ENCODE assay signal across 24 cellular contexts in genomic region chr2:177031435-177032222, GRCh38.
A peak's percentile ranks its signal among the peaks of the same experiment; 100 is the strongest.
DNase-seq lines count a peak whose midpoint lies in the region; ATAC-seq and TF ChIP-seq lines count a peak whose summit lies in the region.
"Had no signal": no experiment of that assay in that cellular context is flagged by ENCODE, and none has a peak within 500 bp of the region (broad histone marks: within the 10 kb centered on the region; RNA-seq: fewer than 3 reads in every experiment).

No MANE protein-coding gene starts in this region.

- H3K27ac ChIP-seq in gastroesophageal sphincter, result no peak overlapping the region
- H3K27ac ChIP-seq: ascending aorta, prostate gland, stomach, upper lobe of left lung had no signal

- 20 to 56% methylated on average over 1 to 4 of the region's 4 CpGs for WGBS in gastroesophageal sphincter (ENCODE audit: low coverage in 1 of 2), 2 donors

- H3K27me3 Mint-ChIP-seq in brain, result peaks cover 4% of the 10 kb centered on the region
- H3K27me3 Mint-ChIP-seq in Calu3 (ENCODE audit: unreplicated experiment), result peaks cover 75% of the 10 kb centered on the region

- peak overlapping the region; percentile 61 to 98 (median 91) for H3K27ac Mint-ChIP-seq in brain
- H3K27ac Mint-ChIP-seq in Calu3 (ENCODE audit: unreplicated experiment), result no peak overlapping the region
- H3K27ac Mint-ChIP-seq: activated CD4-positive, alpha-beta memory T cell treated with anti-CD3 and anti-CD28 coated beads, Interleukin-2, amount 10 ng/mL, durations not matched to agents 7 days and 5 days; CD8-positive, alpha-beta memory T cell; endodermal cell; natural killer cell treated with Interleukin-12 subunit alpha and Interleukin-12 subunit beta and Interleukin-15 and Interleukin-18, amount 100 ng/mL, for 72 hours had no signal

- H3K9me3 Mint-ChIP-seq in brain (peaks cover 0 to 3% (median 0%) of the 10 kb centered on the region in 5 experiments), Calu3 (ENCODE audit: low read depth, unreplicated experiment) (no peaks in the 10 kb centered on the region)
- H3K9me3 Mint-ChIP-seq: activated CD4-positive, alpha-beta memory T cell treated with anti-CD3 and anti-CD28 coated beads, Interleukin-2, amount 10 ng/mL, durations not matched to agents 7 days and 5 days; CD8-positive, alpha-beta memory T cell; endodermal cell; natural killer cell treated with Interleukin-12 subunit alpha and Interleukin-12 subunit beta and Interleukin-15 and Interleukin-18, amount 100 ng/mL, for 72 hours had no signal

- ATAC-seq in gastroesophageal sphincter, result no peak
- ATAC-seq: left colon; natural killer cell treated with Interleukin-12 subunit alpha and Interleukin-12 subunit beta and Interleukin-15 and Interleukin-18, amount 100 ng/mL, for 72 hours; Right ventricle myocardium inferior had no signal

- no peaks in the 10 kb centered on the region for H3K9me3 ChIP-seq in gastroesophageal sphincter
- H3K9me3 ChIP-seq: ascending aorta, prostate gland, stomach, upper lobe of left lung had no signal

- peak; percentile 62 for DNase-seq in D341Med (ENCODE audit: low spot score)
- peak; percentile 64 for DNase-seq in NCI-H1092 (lab: John Stamatoyannopoulos, UW)
- peak; percentile 44 for DNase-seq in NCI-H345 treated with DMSO at 0.1 percent for 48 hours (lab: John Stamatoyannopoulos, UW; ENCODE audit: unreplicated experiment)
- no peak for DNase-seq in activated T-cell treated with anti-CD3 and anti-CD28 coated beads for 4 hours
- DNase-seq in Calu3, result no peak
- no peak for DNase-seq in NK-92 (lab: John Stamatoyannopoulos, UW; ENCODE audit: unreplicated experiment)
- DNase-seq: activated CD4-positive, alpha-beta memory T cell treated with anti-CD3 and anti-CD28 coated beads, Interleukin-2, amount 10 ng/mL, durations not matched to agents 7 days and 5 days; activated naive CD4-positive, alpha-beta T cell treated with Interleukin-2 at 50 U/mL for 16 hours; activated T-cell treated with anti-CD3 and anti-CD28 coated beads, Interleukin-2, amount 50 U/mL, for 1 hour; CD8-positive, alpha-beta memory T cell; endodermal cell; glutamatergic neuron; left colon; NCI-H2029; stimulated activated CD4-positive, alpha-beta T cell treated with anti-CD3 and anti-CD28 coated beads, Interleukin-4, amount 100 ng/mL, for 1 hour; stomach; upper lobe of left lung had no signal

- no peak overlapping the region for H3K4me3 ChIP-seq in gastroesophageal sphincter
- H3K4me3 ChIP-seq: ascending aorta, prostate gland, smooth muscle cell, stomach, upper lobe of left lung had no signal

- H3K4me3 Mint-ChIP-seq in brain (peak overlapping the region in 3 of 5 experiments; percentile 1 to 28 (median 5)), Calu3 (ENCODE audit: low read depth, unreplicated experiment) (no peak overlapping the region)
- H3K4me3 Mint-ChIP-seq: activated CD4-positive, alpha-beta memory T cell treated with anti-CD3 and anti-CD28 coated beads, Interleukin-2, amount 10 ng/mL, durations not matched to agents 7 days and 5 days; endodermal cell; natural killer cell treated with Interleukin-12 subunit alpha and Interleukin-12 subunit beta and Interleukin-15 and Interleukin-18, amount 100 ng/mL, for 72 hours had no signal

- no peak for TF ChIP-seq POLR2A in gastroesophageal sphincter (IDR thresholded peaks at IDR 0.05)

- H3K27me3 ChIP-seq in gastroesophageal sphincter, result peaks cover 8% of the 10 kb centered on the region
- H3K27me3 ChIP-seq: ascending aorta, upper lobe of left lung had no signal

- CTCF ChIA-PET in Calu3 (lab: Charles Lee), result interaction anchor here (0.6 to 0.9 kb wide), 2 partner anchors 117 to 1217 kb away, joined by 3 to 5 read pairs; no protein-coding TSS in a partner anchor

- H3K36me3 Mint-ChIP-seq in brain (no peaks in the 10 kb centered on the region), Calu3 (ENCODE audit: insufficient read depth, unreplicated experiment) (no peaks in the 10 kb centered on the region)
- H3K36me3 Mint-ChIP-seq: CD8-positive, alpha-beta memory T cell; natural killer cell treated with Interleukin-12 subunit alpha and Interleukin-12 subunit beta and Interleukin-15 and Interleukin-18, amount 100 ng/mL, for 72 hours had no signal

- no peak for TF ChIP-seq EP300 in gastroesophageal sphincter (IDR thresholded peaks at IDR 0.05)

- no peaks in the 10 kb centered on the region for H3K36me3 ChIP-seq in gastroesophageal sphincter
- H3K36me3 ChIP-seq: ascending aorta, prostate gland, stomach, upper lobe of left lung had no signal

- intact Hi-C loops in Calu3 (cut with micrococcal nuclease; ENCODE audit: unreplicated experiment), result no loop called here

- no peaks in the 10 kb centered on the region for H3K4me1 ChIP-seq in gastroesophageal sphincter
- H3K4me1 ChIP-seq: ascending aorta, prostate gland, stomach, upper lobe of left lung had no signal

- no TSS peak for BruUV-seq in Calu3 (replicated peaks; lab: Mats Ljungman, UMichigan)

- H3K4me1 Mint-ChIP-seq in brain (peaks cover 46% of the 10 kb centered on the region), Calu3 (ENCODE audit: low read depth, unreplicated experiment) (no peaks in the 10 kb centered on the region)
- H3K4me1 Mint-ChIP-seq: activated CD4-positive, alpha-beta memory T cell treated with anti-CD3 and anti-CD28 coated beads, Interleukin-2, amount 10 ng/mL, durations not matched to agents 7 days and 5 days; CD8-positive, alpha-beta memory T cell; endodermal cell had no signal

- no peak for TF ChIP-seq CTCF in brain (conservative IDR thresholded peaks at IDR 0.05)
- no peak for TF ChIP-seq CTCF in Calu3 (IDR thresholded peaks at IDR 0.05; ENCODE audit: unreplicated experiment)
- no peak for TF ChIP-seq CTCF in gastroesophageal sphincter (IDR thresholded peaks at IDR 0.05)

Comparison
In these comparisons a context has a peak if more than half of its experiments do, and no peak if none do; other contexts are left out.
1. DNase-seq: peak in D341Med (single experiment), NCI-H1092 (single experiment) and NCI-H345 treated with DMSO at 0.1 percent for 48 hours (single experiment); none in activated T-cell treated with anti-CD3 and anti-CD28 coated beads for 4 hours (single experiment), Calu3 (single experiment) and NK-92 (single experiment).